24 cellular contexts compared by ENCODE assay signal in the genomic region with DNA sequence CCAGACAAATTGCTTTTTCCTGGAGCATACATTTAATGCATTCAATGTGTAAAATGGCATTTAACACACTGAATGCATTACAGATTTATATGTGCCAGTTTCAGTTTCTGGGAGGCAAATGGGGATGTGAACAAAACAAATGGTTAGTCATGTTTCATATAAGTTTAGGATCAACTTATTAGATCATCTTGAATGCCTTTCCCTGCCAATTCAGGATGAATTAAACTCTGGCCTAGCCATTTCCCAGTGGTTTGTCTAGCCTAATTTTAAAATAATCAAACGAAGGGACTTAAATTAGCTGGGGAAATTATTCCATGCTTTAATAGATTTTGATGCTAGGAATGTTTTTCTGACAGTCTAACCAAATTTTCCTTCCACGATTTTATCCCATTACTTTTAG.
"Had no signal": no experiment of that assay in that cellular context is flagged by ENCODE, and none has a peak within 500 bp of the region (broad histone marks: within the 10 kb centered on the region; RNA-seq: fewer than 3 reads in every experiment).

No MANE protein-coding gene starts in this region.

- H3K27ac ChIP-seq: KMS-11, Peyer's patch, RWPE1 had no signal

- DNase-seq: activated B cell treated with CpG ODN at 0.5 μM for 24 hours; activated CD4-positive, alpha-beta T cell treated with anti-CD3 and anti-CD28 coated beads for 1 hour; activated CD4-positive, alpha-beta T cell treated with anti-CD3 and anti-CD28 coated beads, Interleukin-2, amount 10 ng/mL, durations not matched to agents 24 days and 14 days; activated CD4-positive, alpha-beta T cell treated with anti-CD3 and anti-CD28 coated beads, Interleukin-2, amount 50 U/mL, for 48 hours; activated CD8-positive, alpha-beta memory T cell treated with anti-CD3 and anti-CD28 coated beads, Interleukin-2, amount 10 ng/mL, durations not matched to agents 7 days and 5 days; activated effector memory CD4-positive, alpha-beta T cell treated with Interleukin-2 at 50 U/mL for 16 hours; activated naive CD4-positive, alpha-beta T cell; activated T-cell treated with anti-CD3 and anti-CD28 coated beads, Interleukin-2, amount 50 U/mL, for 24 hours; amniotic stem cell; MV-4-11; NCI-H1092 treated with DMSO at 0.1 percent for 48 hours; NCI-H1417 treated with DMSO at 0.1 percent for 48 hours; NCI-H1694; NCI-H2029 treated with DMSO at 0.1 percent for 48 hours; NCI-H345; NCI-H510A; NCI-H526 treated with DMSO at 0.1 percent for 48 hours; Peyer's patch; Right ventricle myocardium superior; T-cell; T-helper 2 cell; T1000 had no signal

- H3K9me3 ChIP-seq: Peyer's patch had no signal

- H3K27me3 ChIP-seq: Peyer's patch had no signal

- ATAC-seq: activated CD8-positive, alpha-beta memory T cell treated with anti-CD3 and anti-CD28 coated beads, Interleukin-2, amount 10 ng/mL, durations not matched to agents 7 days and 5 days; T-cell had no signal

- H3K4me1 ChIP-seq: Peyer's patch had no signal

- H3K36me3 ChIP-seq: Peyer's patch had no signal

- H3K4me3 ChIP-seq: Peyer's patch had no signal
